In the genomic region with DNA sequence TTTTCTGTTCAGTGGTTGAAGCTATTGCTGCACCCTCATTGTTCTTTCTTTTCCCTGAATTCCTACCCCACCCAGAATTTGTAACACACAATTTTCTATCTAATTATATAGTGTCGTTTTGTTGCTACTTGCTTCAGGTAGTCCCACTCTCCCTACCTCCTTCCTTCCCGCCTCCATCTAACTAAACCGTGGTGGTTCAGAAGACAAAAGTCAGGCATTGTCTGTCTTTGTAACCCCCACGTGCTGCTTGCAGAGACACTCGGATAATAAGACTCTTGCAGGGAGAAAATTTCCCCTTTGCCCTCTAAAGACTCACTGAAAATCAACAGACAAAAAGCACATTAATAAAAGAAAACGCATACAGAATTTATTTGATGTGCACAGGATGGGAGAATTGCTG, we compare ENCODE assay signal across 33 cellular contexts.
"Had no signal": no experiment of that assay in that cellular context is flagged by ENCODE, and none has a peak within 500 bp of the region (broad histone marks: within the 10 kb centered on the region; RNA-seq: fewer than 3 reads in every experiment).

No MANE protein-coding gene starts in this region.

- H3K4me1 Mint-ChIP-seq: activated B cell treated with CpG ODN at 0.5 μM for 24 hours; activated CD8-positive, alpha-beta memory T cell treated with anti-CD3 and anti-CD28 coated beads, Interleukin-2, amount 10 ng/mL, durations not matched to agents 7 days and 5 days; activated naive CD4-positive, alpha-beta T cell treated with anti-CD3 and anti-CD28 coated beads, Interleukin-2, amount 50 U/mL, for 24 hours; activated naive CD8-positive, alpha-beta T cell treated with anti-CD3 and anti-CD28 coated beads for 36 hours; activated naive CD8-positive, alpha-beta T cell treated with anti-CD3 and anti-CD28 coated beads, Interleukin-2, amount 50 U/mL, for 24 hours; T-helper 17 cell had no signal

- H3K27ac Mint-ChIP-seq: activated B cell treated with CpG ODN at 0.5 μM for 24 hours; activated CD4-positive, alpha-beta memory T cell treated with anti-CD3 and anti-CD28 coated beads for 36 hours; activated CD8-positive, alpha-beta memory T cell treated with anti-CD3 and anti-CD28 coated beads, Interleukin-2, amount 10 ng/mL, durations not matched to agents 7 days and 5 days; activated CD8-positive, alpha-beta T cell treated with anti-CD3 and anti-CD28 coated beads, Interleukin-2, amount 10 ng/mL, durations not matched to agents 7 days and 5 days; activated naive CD4-positive, alpha-beta T cell treated with anti-CD3 and anti-CD28 coated beads for 36 hours; activated naive CD4-positive, alpha-beta T cell treated with anti-CD3 and anti-CD28 coated beads, Interleukin-2, amount 50 U/mL, for 24 hours; activated naive CD8-positive, alpha-beta T cell treated with anti-CD3 and anti-CD28 coated beads for 36 hours; activated naive CD8-positive, alpha-beta T cell treated with anti-CD3 and anti-CD28 coated beads, Interleukin-2, amount 50 U/mL, for 24 hours; activated T-helper 1 cell treated with anti-CD3 and anti-CD28 coated beads, Interleukin-12 subunit alpha, Interleukin-12 subunit beta, Interleukin-2, Interleukin-4 antibody, amounts not matched to agents 30 ng/mL and 10 ng/mL and 1 ng/mL, durations not matched to agents 14 hours and 24 hours and 36 hours; activated T-helper 2 cell treated with anti-CD3 and anti-CD28 coated beads, Interferon-gamma antibody, Interleukin-2, Interleukin-4, amounts not matched to agents 10 μg/mL and 5 μg/mL and 100 μg/mL, durations not matched to agents 14 hours and 24 hours and 36 hours; effector memory CD8-positive, alpha-beta T cell; T-helper 17 cell; T-helper 2 cell treated with Interferon-gamma antibody and Interleukin-4, amounts not matched to agents 5 μg/mL and 100 μg/mL, for 36 hours had no signal

- DNase-seq: activated B cell treated with CpG ODN at 0.5 μM for 24 hours; activated CD4-positive, alpha-beta memory T cell treated with anti-CD3 and anti-CD28 coated beads for 36 hours; activated CD4-positive, alpha-beta T cell treated with anti-CD3 and anti-CD28 coated beads for 48 hours; activated CD8-positive, alpha-beta memory T cell treated with anti-CD3 and anti-CD28 coated beads, Interleukin-2, amount 10 ng/mL, durations not matched to agents 7 days and 5 days; activated CD8-positive, alpha-beta memory T cell treated with anti-CD3 and anti-CD28 coated beads, Interleukin-2, amount 50 U/mL, for 4 hours; activated CD8-positive, alpha-beta T cell treated with anti-CD3 and anti-CD28 coated beads, Interleukin-2, amount 10 ng/mL, durations not matched to agents 7 days and 5 days; activated effector memory CD4-positive, alpha-beta T cell treated with anti-CD3 and anti-CD28 coated beads, Interleukin-2, amount 50 U/mL, for 16 hours; activated naive CD4-positive, alpha-beta T cell treated with anti-CD3 and anti-CD28 coated beads for 36 hours; activated naive CD8-positive, alpha-beta T cell treated with anti-CD3 and anti-CD28 coated beads for 36 hours; activated naive CD8-positive, alpha-beta T cell treated with anti-CD3 and anti-CD28 coated beads, Interleukin-2, amount 50 U/mL, for 24 hours; activated T-cell treated with anti-CD3 and anti-CD28 coated beads, Interleukin-2, amount 50 U/mL, for 1 hour; activated T-cell treated with anti-CD3 and anti-CD28 coated beads, Interleukin-2, amount 50 U/mL, for 48 hours; adrenal gland; amygdala; aorta; body of pancreas; cortex of kidney; dermis blood vessel endothelial cell; effector CD4-positive, alpha-beta T cell; effector memory CD8-positive, alpha-beta T cell; erythroblast; foreskin keratinocyte; gastrocnemius medialis; heart right ventricle; T-helper 17 cell; T1000; WERI-Rb-1 had no signal

- H3K4me3 ChIP-seq: adrenal gland, body of pancreas, esophagus muscularis mucosa, gastrocnemius medialis, heart right ventricle had no signal

- H3K9me3 ChIP-seq: adrenal gland, body of pancreas, esophagus muscularis mucosa, gastrocnemius medialis had no signal

- H3K27ac ChIP-seq: adrenal gland, body of pancreas, esophagus muscularis mucosa, foreskin keratinocyte, gastrocnemius medialis, heart right ventricle, WERI-Rb-1 had no signal

- ATAC-seq: activated CD4-positive, CD25-positive, alpha-beta regulatory T cell treated with anti-CD3 and anti-CD28 coated beads, Interleukin-2, amount 50 U/mL, for 24 hours; activated CD8-positive, alpha-beta memory T cell treated with anti-CD3 and anti-CD28 coated beads, Interleukin-2, amount 10 ng/mL, durations not matched to agents 7 days and 5 days; activated CD8-positive, alpha-beta T cell treated with anti-CD3 and anti-CD28 coated beads, Interleukin-2, amount 10 ng/mL, durations not matched to agents 7 days and 5 days; activated naive CD8-positive, alpha-beta T cell treated with anti-CD3 and anti-CD28 coated beads, Interleukin-2, amount 50 U/mL, for 24 hours; body of pancreas; effector memory CD8-positive, alpha-beta T cell; foreskin keratinocyte; gastrocnemius medialis; heart right ventricle; T-helper 17 cell had no signal

- H3K4me3 Mint-ChIP-seq: activated B cell treated with CpG ODN at 0.5 μM for 24 hours; activated CD4-positive, alpha-beta memory T cell treated with anti-CD3 and anti-CD28 coated beads for 36 hours; activated CD8-positive, alpha-beta memory T cell treated with anti-CD3 and anti-CD28 coated beads, Interleukin-2, amount 10 ng/mL, durations not matched to agents 7 days and 5 days; activated CD8-positive, alpha-beta T cell treated with anti-CD3 and anti-CD28 coated beads, Interleukin-2, amount 10 ng/mL, durations not matched to agents 7 days and 5 days; activated naive CD4-positive, alpha-beta T cell treated with anti-CD3 and anti-CD28 coated beads for 36 hours; activated naive CD4-positive, alpha-beta T cell treated with anti-CD3 and anti-CD28 coated beads, Interleukin-2, amount 50 U/mL, for 24 hours; activated naive CD8-positive, alpha-beta T cell treated with anti-CD3 and anti-CD28 coated beads for 36 hours; activated naive CD8-positive, alpha-beta T cell treated with anti-CD3 and anti-CD28 coated beads, Interleukin-2, amount 50 U/mL, for 24 hours; activated T-helper 1 cell treated with anti-CD3 and anti-CD28 coated beads, Interleukin-12 subunit alpha, Interleukin-12 subunit beta, Interleukin-2, Interleukin-4 antibody, amounts not matched to agents 30 ng/mL and 10 ng/mL and 1 ng/mL, durations not matched to agents 14 hours and 24 hours and 36 hours; effector memory CD8-positive, alpha-beta T cell; T-helper 17 cell; T-helper 2 cell treated with Interferon-gamma antibody and Interleukin-4, amounts not matched to agents 5 μg/mL and 100 μg/mL, for 36 hours had no signal

- H3K27me3 ChIP-seq: adrenal gland, body of pancreas, foreskin keratinocyte, gastrocnemius medialis, heart right ventricle had no signal

- H3K36me3 Mint-ChIP-seq: activated CD4-positive, alpha-beta memory T cell treated with anti-CD3 and anti-CD28 coated beads for 36 hours; activated CD8-positive, alpha-beta memory T cell treated with anti-CD3 and anti-CD28 coated beads, Interleukin-2, amount 10 ng/mL, durations not matched to agents 7 days and 5 days; activated naive CD4-positive, alpha-beta T cell treated with anti-CD3 and anti-CD28 coated beads, Interleukin-2, amount 50 U/mL, for 24 hours; activated naive CD8-positive, alpha-beta T cell treated with anti-CD3 and anti-CD28 coated beads for 36 hours had no signal

- H3K4me1 ChIP-seq: adrenal gland, body of pancreas, esophagus muscularis mucosa, foreskin keratinocyte, gastrocnemius medialis had no signal

- H3K9me3 Mint-ChIP-seq: activated B cell treated with CpG ODN at 0.5 μM for 24 hours; activated CD4-positive, alpha-beta memory T cell treated with anti-CD3 and anti-CD28 coated beads for 36 hours; activated naive CD4-positive, alpha-beta T cell treated with anti-CD3 and anti-CD28 coated beads for 36 hours; activated naive CD4-positive, alpha-beta T cell treated with anti-CD3 and anti-CD28 coated beads, Interleukin-2, amount 50 U/mL, for 24 hours; activated naive CD8-positive, alpha-beta T cell treated with anti-CD3 and anti-CD28 coated beads, Interleukin-2, amount 50 U/mL, for 24 hours; activated T-helper 1 cell treated with anti-CD3 and anti-CD28 coated beads, Interleukin-12 subunit alpha, Interleukin-12 subunit beta, Interleukin-2, Interleukin-4 antibody, amounts not matched to agents 30 ng/mL and 10 ng/mL and 1 ng/mL, durations not matched to agents 14 hours and 24 hours and 36 hours; activated T-helper 2 cell treated with anti-CD3 and anti-CD28 coated beads, Interferon-gamma antibody, Interleukin-2, Interleukin-4, amounts not matched to agents 10 μg/mL and 5 μg/mL and 100 μg/mL, durations not matched to agents 14 hours and 24 hours and 36 hours; effector memory CD8-positive, alpha-beta T cell; T-helper 2 cell treated with Interferon-gamma antibody and Interleukin-4, amounts not matched to agents 5 μg/mL and 100 μg/mL, for 36 hours had no signal

- H3K36me3 ChIP-seq: adrenal gland, esophagus muscularis mucosa, gastrocnemius medialis, heart right ventricle, WERI-Rb-1 had no signal
